In the genomic region with DNA sequence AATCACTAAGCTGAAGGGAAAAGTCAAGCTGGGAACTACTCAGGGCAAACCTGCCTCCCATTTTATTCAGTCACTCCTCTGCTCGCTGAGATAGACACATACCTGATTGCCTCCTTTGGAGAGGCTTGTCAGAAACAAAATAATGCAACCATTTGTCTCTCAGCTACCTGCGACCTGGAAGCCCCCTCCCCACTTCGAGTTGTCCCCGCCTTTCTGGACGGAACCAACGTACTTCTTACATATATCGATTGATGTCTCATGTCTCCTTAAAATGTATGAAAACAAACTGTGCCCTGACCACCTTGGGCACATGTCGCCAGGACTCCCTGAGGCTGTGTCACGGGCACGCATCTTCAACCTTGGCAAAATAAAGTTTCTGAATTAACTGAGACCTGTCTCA, we compare ENCODE assay signal across 1 cellular context.
TF ChIP-seq lines count a peak whose summit lies in the region.

No MANE protein-coding gene starts in this region.

TF ChIP-seq in K562, 482 proteins besides CTCF, POLR2A, EP300 and RAD21:
- no peak for TF ChIP-seq ZNF263 (CRISPR knock-in tag; IDR thresholded peaks at IDR 0.05; ENCODE audit: borderline replicate concordance)
- peak in 1 of 2 experiments; percentile 55; a peak in 1 of 4 replicates for TF ChIP-seq MLLT1 (IDR thresholded peaks at IDR 0.05)
- TF ChIP-seq ZNF79 (CRISPR knock-in tag; IDR thresholded peaks at IDR 0.05; ENCODE audit: low read depth), result no peak
